Comparison of ENCODE assay signal across 8 cellular contexts in the genomic region with DNA sequence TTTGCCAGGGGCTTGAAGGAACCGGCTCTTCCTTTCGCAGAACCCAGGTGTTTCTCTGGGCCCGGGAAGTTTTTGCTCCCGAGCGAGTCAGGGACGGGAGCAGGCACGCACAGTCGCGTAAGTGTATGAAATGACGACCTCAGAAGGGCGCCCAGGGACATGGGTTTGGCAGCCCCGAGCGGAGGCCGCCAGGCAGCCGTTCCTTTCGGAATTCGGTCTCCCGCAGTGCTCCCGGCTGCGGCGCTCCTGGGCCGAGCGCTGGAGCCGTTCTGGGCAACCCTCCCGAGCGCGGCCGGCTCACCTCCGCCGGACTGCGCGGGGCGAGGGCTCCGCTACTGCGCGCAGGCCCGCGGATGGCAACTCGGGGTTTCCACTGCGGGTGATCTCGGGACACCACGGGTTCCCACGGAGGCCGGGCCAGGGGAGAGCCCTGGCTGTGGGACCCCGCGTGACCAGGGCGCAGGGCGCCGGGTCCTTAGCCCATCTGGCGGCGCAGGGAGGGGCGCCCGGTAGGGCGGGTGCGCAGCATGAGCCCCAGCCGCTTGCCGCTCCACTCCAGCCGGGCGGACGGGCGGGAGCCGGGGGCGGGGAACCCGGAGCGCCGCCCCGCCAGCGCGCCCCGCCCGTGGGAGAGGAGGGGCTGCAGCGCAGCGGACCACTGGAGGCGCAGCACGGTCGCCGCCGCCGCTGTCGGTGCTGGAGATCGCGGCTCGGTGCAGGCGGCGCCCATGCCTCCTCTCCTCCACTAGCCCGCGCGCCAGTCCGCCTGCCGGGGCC.
DNase-seq lines count a peak whose midpoint lies in the region; ATAC-seq and TF ChIP-seq lines count a peak whose summit lies in the region.

A gene (plus strand): TSS at position 690 of the 777 bp plus-strand sequence. CDS start 111,673 bp downstream, outside the sequence.

- DNase-seq in C1 segment of cervical spinal cord (lab: John Stamatoyannopoulos, UW) (peak in 13 of 14 donors; percentile 37 to 85 (median 68)), NCI-H748 (lab: John Stamatoyannopoulos, UW; ENCODE audit: unreplicated experiment) (peak; percentile 84), epithelial cell of esophagus (ENCODE audit: low read depth) (peak; percentile 93), middle frontal gyrus (ENCODE audit: extremely low spot score, low spot score) (peak; percentile 71)
- DNase-seq in activated CD8-positive, alpha-beta memory T cell treated with anti-CD3 and anti-CD28 coated beads, Interleukin-2, amount 50 U/mL, for 4 hours, result peak; percentile 45
- DNase-seq in stimulated activated CD8-positive, alpha-beta memory T cell treated with anti-CD3 and anti-CD28 coated beads, Interleukin-2, amount 100 ng/mL, for 48 hours (ENCODE audit: low read depth in 2 of 2), result peak; percentile 48 to 55

- ATAC-seq in GM19351 (IDR thresholded peaks at IDR 0.05; ENCODE audit: unreplicated experiment) (peak; percentile 87), HG03442 (IDR thresholded peaks at IDR 0.05; ENCODE audit: unreplicated experiment) (peak; percentile 86)

- H3K4me3 ChIP-seq in epithelial cell of esophagus (ENCODE audit: low read length), result peak within 1 kb of the TSS; percentile 74

- peak; percentile 7 for TF ChIP-seq CTCF in epithelial cell of esophagus (IDR thresholded peaks at IDR 0.05; ENCODE audit: insufficient read depth, low read depth, low read length, missing control alignments)

Comparison
In these comparisons a context has a peak if more than half of its experiments do, and no peak if none do; other contexts are left out.
1. Peak in every context shown above with its lines: DNase-seq, ATAC-seq and H3K4me3 ChIP-seq.